In genomic region chr2:44718431-44718830, GRCh38 we compare ENCODE assay signal across 35 cellular contexts.
"Had no signal": no experiment of that assay in that cellular context is flagged by ENCODE, and none has a peak within 500 bp of the region (broad histone marks: within the 10 kb centered on the region; RNA-seq: fewer than 3 reads in every experiment).

No MANE protein-coding gene starts in this region.

- H3K27ac ChIP-seq: KMS-11 had no signal

- H3K36me3 ChIP-seq: MG63 had no signal

- H3K9me3 ChIP-seq: MG63 had no signal

- H3K27me3 ChIP-seq: MG63 had no signal

- H3K4me3 ChIP-seq: MG63 had no signal

- DNase-seq: Karpas-422, Kasumi-1, MG63, MM.1S, MV-4-11, NCI-H1092, NCI-H1092 treated with DMSO at 0.1 percent for 48 hours, NCI-H1105, NCI-H1105 treated with DMSO at 0.1 percent for 48 hours, NCI-H1417, NCI-H1417 treated with DMSO at 0.1 percent for 48 hours, NCI-H1436, NCI-H1436 treated with DMSO at 0.1 percent for 48 hours, NCI-H146, NCI-H1694, NCI-H1694 treated with DMSO at 0.1 percent for 48 hours, NCI-H187, NCI-H187 treated with DMSO at 0.1 percent for 48 hours, NCI-H1930, NCI-H2029, NCI-H2029 treated with DMSO at 0.1 percent for 48 hours, NCI-H2081, NCI-H2081 treated with DMSO at 0.1 percent for 48 hours, NCI-H2107, NCI-H2171, NCI-H2171 treated with DMSO at 0.1 percent for 48 hours, NCI-H2227 treated with DMSO at 0.1 percent for 48 hours, NCI-H226, NCI-H345, NCI-H446, NCI-H446 treated with DMSO at 0.1 percent for 48 hours, NCI-H510A, NCI-H510A treated with DMSO at 0.1 percent for 48 hours, NCI-H524 had no signal
